ENCODE assay signal across 16 cellular contexts in the genomic region with DNA sequence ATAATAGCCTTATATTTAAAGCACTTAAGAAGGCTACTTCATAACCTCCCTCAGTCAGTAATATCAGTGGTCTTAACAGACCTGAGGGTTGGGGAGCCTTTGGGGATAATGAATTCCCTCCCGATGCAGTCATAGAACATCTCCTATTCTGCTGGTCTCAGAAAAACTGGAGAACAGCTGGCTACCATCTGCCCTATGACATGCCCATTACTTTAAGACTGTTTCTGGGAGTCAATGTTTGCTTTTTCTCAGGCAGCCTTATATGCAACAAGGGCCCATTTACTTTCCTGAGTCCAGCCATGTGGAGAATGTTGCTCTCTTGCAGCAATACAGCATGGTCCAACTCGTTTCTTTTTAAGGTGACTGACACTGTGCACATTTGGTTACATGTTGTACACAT.
"Had no signal": no experiment of that assay in that cellular context is flagged by ENCODE, and none has a peak within 500 bp of the region (broad histone marks: within the 10 kb centered on the region; RNA-seq: fewer than 3 reads in every experiment).

No MANE protein-coding gene starts in this region.

- FAIRE-seq: frontal cortex, islet of Langerhans had no signal

- H3K4me3 ChIP-seq: body of pancreas, heart right ventricle, ovary, testis had no signal

- H3K27ac ChIP-seq: heart right ventricle, ovary, testis had no signal

- H3K36me3 ChIP-seq: heart right ventricle, ovary had no signal

- H3K4me1 ChIP-seq: testis had no signal

- DNase-seq: activated CD4-positive, alpha-beta T cell treated with anti-CD3 and anti-CD28 coated beads, Interleukin-2, amount 50 U/mL, for 1 hour; activated naive CD4-positive, alpha-beta T cell treated with anti-CD3 and anti-CD28 coated beads, Interleukin-2, amount 10 ng/mL, durations not matched to agents 7 days and 5 days; body of pancreas; central memory CD4-positive, alpha-beta T cell; dermis blood vessel endothelial cell; endodermal cell; heart right ventricle; mammary epithelial cell; ovary; stimulated activated CD4-positive, alpha-beta T cell treated with anti-CD3 and anti-CD28 coated beads, Interleukin-4, amount 100 ng/mL, for 4 hours; stimulated activated naive CD8-positive, alpha-beta T cell treated with anti-CD3 and anti-CD28 coated beads, Interleukin-15, amount 100 ng/mL, for 72 hours; testis had no signal

- ATAC-seq: body of pancreas; esophagus mucosa; heart right ventricle; left lobe of liver; stimulated activated naive CD8-positive, alpha-beta T cell treated with anti-CD3 and anti-CD28 coated beads, Interleukin-15, amount 100 ng/mL, for 72 hours had no signal

- H3K27me3 ChIP-seq: body of pancreas, ovary, testis had no signal

- H3K9me3 ChIP-seq: body of pancreas, heart right ventricle, ovary, testis had no signal
